20 cellular contexts compared by ENCODE assay signal in the genomic region with DNA sequence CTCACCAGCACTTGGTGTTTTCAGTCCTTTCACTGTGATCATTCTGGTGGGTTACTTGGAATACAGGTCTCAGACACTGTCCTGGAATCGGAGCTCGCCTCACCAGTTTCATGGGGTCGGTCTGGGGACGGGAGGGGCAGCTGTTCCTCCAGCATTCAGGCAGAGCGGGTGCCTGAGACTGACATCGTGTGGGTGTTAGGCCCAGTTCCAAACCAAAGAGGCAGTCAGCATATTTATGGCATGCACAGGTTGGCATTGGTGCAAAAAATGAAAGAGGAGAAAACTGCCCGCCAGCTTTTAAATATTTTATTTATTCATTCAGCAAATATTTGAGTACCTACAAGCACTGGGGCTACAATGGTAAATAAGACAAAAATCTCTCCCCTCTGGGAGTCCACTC. TPM values are rescaled to one million over a fixed set of nuclear protein-coding genes. Genes with fewer than 3 reads are reported as not detected.
A peak's percentile ranks its signal among the peaks of the same experiment; 100 is the strongest.
DNase-seq lines count a peak whose midpoint lies in the region; ATAC-seq, FAIRE-seq and TF ChIP-seq lines count a peak whose summit lies in the region.
"Had no signal": no experiment of that assay in that cellular context is flagged by ENCODE, and none has a peak within 500 bp of the region (broad histone marks: within the 10 kb centered on the region; RNA-seq: fewer than 3 reads in every experiment).

No MANE protein-coding gene starts in this region.

- peak; percentile 68 for FAIRE-seq in urothelium cell line (lab: Jason Lieb, UNC)
- FAIRE-seq: GM12892 had no signal

- no peak overlapping the region for H2AFZ ChIP-seq in SK-N-SH (ENCODE audit: low read depth)
- H2AFZ ChIP-seq: hepatocyte had no signal

- no peaks in the 10 kb centered on the region for H4K20me1 ChIP-seq in SK-N-SH (ENCODE audit: insufficient read depth)

- no peak overlapping the region for H3K9ac ChIP-seq in SK-N-SH

- TF ChIP-seq EP300 in SK-N-SH (IDR thresholded peaks at IDR 0.05; ENCODE audit: borderline replicate concordance in 1 of 2, low read depth in 1 of 2, low read length in 1 of 2) = no peak

- peak overlapping the region in 1 of 12 donors; percentile 29 for H3K27ac ChIP-seq in heart left ventricle
- H3K27ac ChIP-seq in right atrium auricular region = peak overlapping the region in 1 of 2 donors; percentile 10
- H3K27ac ChIP-seq in SK-N-SH (ENCODE audit: low read depth in 2 of 2, low read length in 1 of 2) = no peak overlapping the region
- H3K27ac ChIP-seq: hepatocyte had no signal

- H3F3A ChIP-seq in SK-N-SH (replicated peaks; ENCODE audit: insufficient read depth) = no peaks in the 10 kb centered on the region

- CTCF ChIA-PET in SK-N-SH (lab: Yijun Ruan, JAX) = interaction anchor here (0.8 to 2.4 kb wide), 3 partner anchors 9 to 31 kb away, joined by 3 to 21 read pairs (median 7); partner anchors contain the start of gene C19orf12

- no peaks in the 10 kb centered on the region for H3K79me2 ChIP-seq in SK-N-SH (ENCODE audit: insufficient read depth)
- H3K79me2 ChIP-seq: hepatocyte had no signal

- no peak for TF ChIP-seq RAD21 in SK-N-SH (IDR thresholded peaks at IDR 0.05; ENCODE audit: low read length)

- no peak overlapping the region for H3K4me2 ChIP-seq in SK-N-SH
- H3K4me2 ChIP-seq: hepatocyte had no signal

- H3K4me1 Mint-ChIP-seq in brain = peaks cover 41% of the 10 kb centered on the region

- H3K36me3 ChIP-seq in heart left ventricle (no peaks in the 10 kb centered on the region), right atrium auricular region (no peaks in the 10 kb centered on the region), SK-N-SH (replicated peaks in 1 of 2; ENCODE audit: control insufficient read depth in 1 of 2, insufficient read depth in 2 of 2, low read length in 1 of 2) (no peaks in the 10 kb centered on the region)

- H3K9me3 Mint-ChIP-seq in brain = peaks cover 0 to 5% (median 3%) of the 10 kb centered on the region in 5 experiments
- H3K9me3 Mint-ChIP-seq: activated B cell treated with CpG ODN at 0.5 μM for 24 hours had no signal

- no peak for TF ChIP-seq CTCF in heart left ventricle (IDR thresholded peaks at IDR 0.05)
- TF ChIP-seq CTCF in right atrium auricular region (IDR thresholded peaks at IDR 0.05) = no peak
- no peak for TF ChIP-seq CTCF in brain (conservative IDR thresholded peaks at IDR 0.05)
- no peak for TF ChIP-seq CTCF in SK-N-SH (IDR thresholded peaks at IDR 0.05)

- H3K27me3 ChIP-seq in heart left ventricle (no peaks in the 10 kb centered on the region), right atrium auricular region (no peaks in the 10 kb centered on the region), SK-N-SH (ENCODE audit: insufficient read depth) (no peaks in the 10 kb centered on the region)
- H3K27me3 ChIP-seq: hepatocyte had no signal

- peak in 3 of 4 donors; percentile 4 to 32 (median 32) for ATAC-seq in heart left ventricle
- ATAC-seq in GM19035 (IDR thresholded peaks at IDR 0.05; ENCODE audit: unreplicated experiment) = no peak
- ATAC-seq in HG03039 (IDR thresholded peaks at IDR 0.05; ENCODE audit: unreplicated experiment) = no peak
- ATAC-seq: stimulated activated memory B cell treated with anti-CD40 and anti-IgM and Interleukin-4, amounts not matched to agents 10 μg/mL and 1 μg/mL and 100 μg/mL, for 72 hours had no signal

- peaks cover 6% of the 10 kb centered on the region for H3K36me3 Mint-ChIP-seq in brain

- peak overlapping the region in 4 of 5 experiments; percentile 36 to 84 (median 52) for H3K27ac Mint-ChIP-seq in brain
- H3K27ac Mint-ChIP-seq: activated B cell treated with CpG ODN at 0.5 μM for 24 hours, nephron had no signal

- DNase-seq in heart left ventricle = no peak
- DNase-seq in right atrium auricular region (ENCODE audit: low spot score) = no peak
- DNase-seq in myocyte (ENCODE audit: low read depth) = peak; percentile 90
- no peak for DNase-seq in urothelium cell line (ENCODE audit: low spot score)
- no peak for DNase-seq in SK-N-SH
- DNase-seq: activated B cell treated with CpG ODN at 0.5 μM for 24 hours; effector memory CD4-positive, alpha-beta T cell; mesendoderm; NCI-H1694; NCI-H226; SHP77; T-helper 2 cell; trophoblast cell had no signal

- peak overlapping the region in 1 of 5 experiments; percentile 9 for H3K4me3 Mint-ChIP-seq in brain
- H3K4me3 Mint-ChIP-seq: activated B cell treated with CpG ODN at 0.5 μM for 24 hours; stimulated activated memory B cell treated with anti-CD40 and anti-IgM and Interleukin-4, amounts not matched to agents 10 μg/mL and 1 μg/mL and 100 μg/mL, for 72 hours had no signal

- intact Hi-C loops in heart left ventricle (cut with DNase I) = no loop called here

- no peaks in the 10 kb centered on the region for H3K9me2 ChIP-seq in SK-N-SH

- H3K9me3 ChIP-seq in heart left ventricle (peaks cover 0 to 4% (median under 1%) of the 10 kb centered on the region in 12 donors), right atrium auricular region (peaks cover 0 to 3% of the 10 kb centered on the region in 2 donors), SK-N-SH (no peaks in the 10 kb centered on the region)

- no peak overlapping the region for H3K4me3 ChIP-seq in heart left ventricle
- H3K4me3 ChIP-seq in right atrium auricular region = no peak overlapping the region
- no peak overlapping the region for H3K4me3 ChIP-seq in SK-N-SH (ENCODE audit: low read depth in 2 of 2, low read length in 1 of 2)
- H3K4me3 ChIP-seq: hepatocyte had no signal

- TF ChIP-seq POLR2A in heart left ventricle (IDR thresholded peaks at IDR 0.05) = no peak

- POLR2A ChIA-PET in SK-N-SH (lab: Yijun Ruan, JAX) = no interaction called here

- H3K4me1 ChIP-seq in heart left ventricle (peaks cover 0 to 30% (median 18%) of the 10 kb centered on the region in 12 donors), right atrium auricular region (peaks cover 0 to 38% of the 10 kb centered on the region in 2 donors), SK-N-SH (ENCODE audit: control insufficient read depth in 1 of 2, insufficient read depth in 2 of 2, low read depth in 1 of 2, low read length in 1 of 2) (peaks cover 0 to 9% of the 10 kb centered on the region in 2 experiments; a peak in 1 of 4 replicates)

- WGBS in heart left ventricle, 4 donors = 61 to 67% (median 66%) methylated on average over 7 of the region's 7 CpGs
- WGBS in SK-N-SH (ENCODE audit: low lambda C conversion rate) = 85% methylated on average over 7 of the region's 7 CpGs

- H3K27me3 Mint-ChIP-seq in brain = peaks cover 21% of the 10 kb centered on the region
- H3K27me3 Mint-ChIP-seq: activated B cell treated with CpG ODN at 0.5 μM for 24 hours; stimulated activated memory B cell treated with anti-CD40 and anti-IgM and Interleukin-4, amounts not matched to agents 10 μg/mL and 1 μg/mL and 100 μg/mL, for 72 hours had no signal

TF ChIP-seq in SK-N-SH, 30 proteins besides CTCF, POLR2A, EP300 and RAD21 (continues in another document):
- TF ChIP-seq, protein P1, sequence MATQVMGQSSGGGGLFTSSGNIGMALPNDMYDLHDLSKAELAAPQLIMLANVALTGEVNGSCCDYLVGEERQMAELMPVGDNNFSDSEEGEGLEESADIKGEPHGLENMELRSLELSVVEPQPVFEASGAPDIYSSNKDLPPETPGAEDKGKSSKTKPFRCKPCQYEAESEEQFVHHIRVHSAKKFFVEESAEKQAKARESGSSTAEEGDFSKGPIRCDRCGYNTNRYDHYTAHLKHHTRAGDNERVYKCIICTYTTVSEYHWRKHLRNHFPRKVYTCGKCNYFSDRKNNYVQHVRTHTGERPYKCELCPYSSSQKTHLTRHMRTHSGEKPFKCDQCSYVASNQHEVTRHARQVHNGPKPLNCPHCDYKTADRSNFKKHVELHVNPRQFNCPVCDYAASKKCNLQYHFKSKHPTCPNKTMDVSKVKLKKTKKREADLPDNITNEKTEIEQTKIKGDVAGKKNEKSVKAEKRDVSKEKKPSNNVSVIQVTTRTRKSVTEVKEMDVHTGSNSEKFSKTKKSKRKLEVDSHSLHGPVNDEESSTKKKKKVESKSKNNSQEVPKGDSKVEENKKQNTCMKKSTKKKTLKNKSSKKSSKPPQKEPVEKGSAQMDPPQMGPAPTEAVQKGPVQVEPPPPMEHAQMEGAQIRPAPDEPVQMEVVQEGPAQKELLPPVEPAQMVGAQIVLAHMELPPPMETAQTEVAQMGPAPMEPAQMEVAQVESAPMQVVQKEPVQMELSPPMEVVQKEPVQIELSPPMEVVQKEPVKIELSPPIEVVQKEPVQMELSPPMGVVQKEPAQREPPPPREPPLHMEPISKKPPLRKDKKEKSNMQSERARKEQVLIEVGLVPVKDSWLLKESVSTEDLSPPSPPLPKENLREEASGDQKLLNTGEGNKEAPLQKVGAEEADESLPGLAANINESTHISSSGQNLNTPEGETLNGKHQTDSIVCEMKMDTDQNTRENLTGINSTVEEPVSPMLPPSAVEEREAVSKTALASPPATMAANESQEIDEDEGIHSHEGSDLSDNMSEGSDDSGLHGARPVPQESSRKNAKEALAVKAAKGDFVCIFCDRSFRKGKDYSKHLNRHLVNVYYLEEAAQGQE (IDR thresholded peaks at IDR 0.05; ENCODE audit: low read depth, low read length) = no peak
- TF ChIP-seq MEF2A (IDR thresholded peaks at IDR 0.05; ENCODE audit: borderline replicate concordance, low read depth) (no peak), TEAD4 (IDR thresholded peaks at IDR 0.05; ENCODE audit: borderline replicate concordance, insufficient read depth) (no peak), GATA2 (CRISPR knock-in tag; IDR thresholded peaks at IDR 0.05) (no peak)

RNA-seq across cellular contexts. Expression of gene PLEKHF1, which starts 20.1 kb away (rescaled TPM):
- 10 to 100 TPM in 8 of 9 donors, 1 to 10 TPM in 1; 7.8 to 46.1 (median 17.5) TPM for total RNA-seq in heart left ventricle
- polyA plus RNA-seq in heart left ventricle = 10 to 100 TPM; 38.6 to 42.0 TPM
- total RNA-seq in right atrium auricular region = 10 to 100 TPM; 32.4 to 86.3 TPM
- 5.6 TPM for polyA plus RNA-seq in brain (ENCODE audit: insufficient read depth, low read depth, low replicate concordance)
- 29.3 and 38.1 TPM in 2 replicates for total RNA-seq in myocyte
- polyA plus RNA-seq in myocyte (2012) = 31.5 TPM
- polyA plus RNA-seq in SK-N-SH (2012; rRNA removed) = 3.9 TPM in 2 replicates
- polyA plus RNA-seq in SK-N-SH (2012; cell fraction: cytosol; rRNA removed) = 1.4 and 2.3 TPM in 2 replicates
- 6.4 and 8.0 TPM in 2 replicates for polyA plus RNA-seq in SK-N-SH (2012; cell fraction: nucleus; rRNA removed)

RNA-seq across cellular contexts. Expression of gene C19orf12, which starts 29.7 kb away (rescaled TPM):
- 10 to 100 TPM; 35.7 to 80.3 (median 49.2) TPM for total RNA-seq in heart left ventricle
- polyA plus RNA-seq in heart left ventricle = 10 to 100 TPM; 34.0 to 47.1 TPM
- total RNA-seq in right atrium auricular region = 10 to 100 TPM; 47.9 to 61.4 TPM
- polyA plus RNA-seq in brain (ENCODE audit: insufficient read depth, low read depth, low replicate concordance) = 34.1 TPM
- 64.7 and 69.7 TPM in 2 replicates for total RNA-seq in myocyte
- polyA plus RNA-seq in myocyte (2012) = 51.9 TPM
- 26.4 and 30.5 TPM in 2 replicates for polyA plus RNA-seq in SK-N-SH (2012; rRNA removed)
- polyA plus RNA-seq in SK-N-SH (2012; cell fraction: cytosol; rRNA removed) = 25.0 and 30.1 TPM in 2 replicates
- 23.5 and 27.6 TPM in 2 replicates for polyA plus RNA-seq in SK-N-SH (2012; cell fraction: nucleus; rRNA removed)

Comparison
In these comparisons a context has a peak if more than half of its experiments do, and no peak if none do; other contexts are left out.
1. ATAC-seq: peak in heart left ventricle (3 of 4); none in GM19035 (single experiment) and HG03039 (single experiment).